Comparison of ENCODE assay signal across 8 cellular contexts in the genomic region with DNA sequence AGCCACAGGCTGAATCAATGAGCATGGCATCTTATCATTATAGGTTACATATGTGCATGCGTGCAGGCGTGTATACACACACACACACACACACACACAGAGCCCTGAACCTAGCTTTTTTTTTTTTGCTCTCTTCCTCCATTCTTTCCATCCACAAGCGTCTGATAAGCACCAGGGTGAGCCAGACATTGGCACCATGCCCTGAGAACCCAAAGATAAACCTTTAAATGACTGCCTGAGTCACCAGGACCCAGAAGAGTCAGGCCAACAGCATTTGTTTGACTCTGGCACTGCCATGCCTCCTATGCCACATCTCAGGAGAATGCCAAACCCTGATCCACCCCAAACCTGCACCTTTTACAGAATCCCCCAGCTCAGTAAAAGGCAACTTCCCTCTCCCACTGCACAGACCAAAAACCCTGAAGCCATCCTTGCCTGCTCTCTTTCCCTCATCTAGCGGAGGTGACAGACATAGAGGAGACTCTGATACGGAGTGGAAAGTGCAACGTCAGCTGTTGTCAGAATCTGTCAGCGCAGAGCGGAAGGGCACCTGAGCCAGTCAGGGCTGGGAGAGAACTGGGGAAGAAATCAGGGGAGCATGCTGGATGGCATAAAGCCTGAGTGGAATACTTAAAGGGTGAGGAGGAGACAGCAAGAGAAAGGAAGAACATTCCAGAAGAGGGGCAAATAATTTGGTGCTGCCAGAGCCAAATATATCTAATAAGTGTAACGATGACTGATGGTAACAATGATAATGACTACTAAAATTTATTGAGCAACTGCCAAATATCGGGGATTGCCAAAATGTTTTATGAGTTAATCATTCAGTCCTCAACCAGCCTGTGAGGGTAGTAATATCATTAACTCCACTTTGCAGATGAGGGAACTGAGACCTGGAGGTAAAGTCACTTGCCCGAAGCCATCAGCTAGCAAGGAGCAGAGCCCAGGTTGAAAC. TPM values are rescaled to one million over a fixed set of nuclear protein-coding genes. Genes with fewer than 3 reads are reported as not detected.
DNase-seq lines count a peak whose midpoint lies in the region; ATAC-seq and TF ChIP-seq lines count a peak whose summit lies in the region.

No MANE protein-coding gene starts in this region.

- ATAC-seq in CD4-positive, alpha-beta T cell (ENCODE audit: poor library complexity), result peak; percentile 12
- ATAC-seq in right cardiac atrium, result peak; percentile 35 to 54
- no peak for ATAC-seq in GM18520 (IDR thresholded peaks at IDR 0.05; ENCODE audit: unreplicated experiment)
- no peak for ATAC-seq in HG03342 (IDR thresholded peaks at IDR 0.05; ENCODE audit: unreplicated experiment)
- no peak for ATAC-seq in GM18517 (IDR thresholded peaks at IDR 0.05; ENCODE audit: unreplicated experiment)

- H3K27ac ChIP-seq in CD4-positive, alpha-beta T cell (ENCODE audit: low read depth, low read length), result peak overlapping the region; percentile 30
- H3K27ac ChIP-seq in right cardiac atrium (ENCODE audit: low read length), result peak overlapping the region; percentile 87

- H3K27me3 ChIP-seq in CD4-positive, alpha-beta T cell (ENCODE audit: control insufficient read depth, insufficient read depth, low read length), result no peaks in the 10 kb centered on the region
- no peaks in the 10 kb centered on the region for H3K27me3 ChIP-seq in right cardiac atrium (ENCODE audit: control insufficient read depth, insufficient read depth)

- intact Hi-C loops in CD4-positive, alpha-beta T cell (cut with DNase I, micrococcal nuclease), result loop anchor here (5.0 to 10.0 kb wide), 7 partner anchors 173 to 1493 kb away; a partner anchor contains a TSS
- intact Hi-C loops in activated T-helper 1 cell treated with anti-CD3 and anti-CD28 coated beads, Interleukin-12 subunit alpha, Interleukin-12 subunit beta, Interleukin-2, Interleukin-4 antibody, amounts not matched to agents 30 ng/mL and 10 ng/mL and 1 ng/mL, durations not matched to agents 14 hours and 24 hours and 36 hours (cut with micrococcal nuclease), result loop anchor here (5.0 to 10.0 kb wide), 6 partner anchors 193 to 418 kb away; a partner anchor contains a TSS
- intact Hi-C loops in right cardiac atrium (cut with DNase I), result no loop called here

- H3K27ac Mint-ChIP-seq in CD4-positive, alpha-beta T cell, result peak overlapping the region; percentile 70
- H3K27ac Mint-ChIP-seq in activated T-helper 1 cell treated with anti-CD3 and anti-CD28 coated beads, Interleukin-12 subunit alpha, Interleukin-12 subunit beta, Interleukin-2, Interleukin-4 antibody, amounts not matched to agents 30 ng/mL and 10 ng/mL and 1 ng/mL, durations not matched to agents 14 hours and 24 hours and 36 hours, result peak overlapping the region; percentile 62

- H3K27me3 Mint-ChIP-seq in CD4-positive, alpha-beta T cell, result no peaks in the 10 kb centered on the region
- H3K27me3 Mint-ChIP-seq in activated T-helper 1 cell treated with anti-CD3 and anti-CD28 coated beads, Interleukin-12 subunit alpha, Interleukin-12 subunit beta, Interleukin-2, Interleukin-4 antibody, amounts not matched to agents 30 ng/mL and 10 ng/mL and 1 ng/mL, durations not matched to agents 14 hours and 24 hours and 36 hours (ENCODE audit: insufficient read depth), result no peaks in the 10 kb centered on the region

- H3K4me3 Mint-ChIP-seq in CD4-positive, alpha-beta T cell, result peak overlapping the region; percentile 85
- H3K4me3 Mint-ChIP-seq in activated T-helper 1 cell treated with anti-CD3 and anti-CD28 coated beads, Interleukin-12 subunit alpha, Interleukin-12 subunit beta, Interleukin-2, Interleukin-4 antibody, amounts not matched to agents 30 ng/mL and 10 ng/mL and 1 ng/mL, durations not matched to agents 14 hours and 24 hours and 36 hours, result peak overlapping the region; percentile 82

- no peaks in the 10 kb centered on the region for H3K9me3 ChIP-seq in CD4-positive, alpha-beta T cell (ENCODE audit: control insufficient read depth, low read length)
- H3K9me3 ChIP-seq in right cardiac atrium (ENCODE audit: control insufficient read depth, low read length), result no peaks in the 10 kb centered on the region

- H3K36me3 Mint-ChIP-seq in CD4-positive, alpha-beta T cell (ENCODE audit: low read depth), result peaks cover 41% of the 10 kb centered on the region
- peaks cover 33% of the 10 kb centered on the region for H3K36me3 Mint-ChIP-seq in activated T-helper 1 cell treated with anti-CD3 and anti-CD28 coated beads, Interleukin-12 subunit alpha, Interleukin-12 subunit beta, Interleukin-2, Interleukin-4 antibody, amounts not matched to agents 30 ng/mL and 10 ng/mL and 1 ng/mL, durations not matched to agents 14 hours and 24 hours and 36 hours (ENCODE audit: low read depth)

- H3K4me1 ChIP-seq in right cardiac atrium (ENCODE audit: control insufficient read depth, insufficient read depth, low read length), result peaks cover 23% of the 10 kb centered on the region

- H3K9me3 Mint-ChIP-seq in CD4-positive, alpha-beta T cell, result no peaks in the 10 kb centered on the region
- no peaks in the 10 kb centered on the region for H3K9me3 Mint-ChIP-seq in activated T-helper 1 cell treated with anti-CD3 and anti-CD28 coated beads, Interleukin-12 subunit alpha, Interleukin-12 subunit beta, Interleukin-2, Interleukin-4 antibody, amounts not matched to agents 30 ng/mL and 10 ng/mL and 1 ng/mL, durations not matched to agents 14 hours and 24 hours and 36 hours

- CTCF ChIA-PET in CD4-positive, alpha-beta T cell (lab: Charles Lee), result interaction anchor here (0.9 to 1.3 kb wide), 3 partner anchors 12 to 414 kb away, joined by 3 to 4 read pairs (median 3); no protein-coding TSS in a partner anchor

- H3K4me1 Mint-ChIP-seq in CD4-positive, alpha-beta T cell (ENCODE audit: low read depth), result peaks cover 75% of the 10 kb centered on the region
- H3K4me1 Mint-ChIP-seq in activated T-helper 1 cell treated with anti-CD3 and anti-CD28 coated beads, Interleukin-12 subunit alpha, Interleukin-12 subunit beta, Interleukin-2, Interleukin-4 antibody, amounts not matched to agents 30 ng/mL and 10 ng/mL and 1 ng/mL, durations not matched to agents 14 hours and 24 hours and 36 hours (ENCODE audit: low read depth), result peaks cover 72% of the 10 kb centered on the region

- POLR2A ChIA-PET in CD4-positive, alpha-beta T cell (lab: Charles Lee), result interaction anchor here (0.9 to 4.5 kb wide), 3 partner anchors 117 to 424 kb away, joined by 3 to 36 read pairs (median 3); a partner anchor contains a TSS

- TF ChIP-seq CTCF in CD4-positive, alpha-beta T cell (IDR thresholded peaks at IDR 0.05), result no peak

- peak in 8 of 10 experiments; percentile 13 to 56 (median 38) for DNase-seq in CD4-positive, alpha-beta T cell
- DNase-seq in NCI-H2196 (lab: John Stamatoyannopoulos, UW; ENCODE audit: unreplicated experiment) (peak; percentile 86), right cardiac atrium (peak; percentile 78 to 80 (median 80))
- no peak for DNase-seq in activated T-helper 1 cell treated with anti-CD3 and anti-CD28 coated beads, Interleukin-12 subunit alpha, Interleukin-12 subunit beta, Interleukin-2, Interleukin-4 antibody, amounts not matched to agents 30 ng/mL and 10 ng/mL and 1 ng/mL, durations not matched to agents 14 hours and 24 hours and 36 hours (ENCODE audit: low spot score)
- peak; percentile 28 to 68 for DNase-seq in stimulated activated CD4-positive, alpha-beta T cell treated with anti-CD3 and anti-CD28 coated beads, Interleukin-4, amount 100 ng/mL, for 4 hours

- 63% methylated on average over 11 of the region's 11 CpGs for WGBS in right cardiac atrium

- no peak overlapping the region for H3K4me3 ChIP-seq in right cardiac atrium (ENCODE audit: low read length)

RNA-seq across cellular contexts. Expression of a gene that starts 3.2 kb away (rescaled TPM):
- 10 to 100 TPM; 76.7 to 78.5 TPM for total RNA-seq in CD4-positive, alpha-beta T cell
- total RNA-seq in activated T-helper 1 cell treated with anti-CD3 and anti-CD28 coated beads, Interleukin-12 subunit alpha, Interleukin-12 subunit beta, Interleukin-2, Interleukin-4 antibody, amounts not matched to agents 30 ng/mL and 10 ng/mL and 1 ng/mL, durations not matched to agents 14 hours and 24 hours and 36 hours, result 62.0 and 63.7 TPM in 2 replicates
- total RNA-seq in right cardiac atrium, result 10 to 100 TPM in 3 of 4 donors, 1 to 10 TPM in 1; 9.9 to 21.6 (median 11.3) TPM
- polyA plus RNA-seq in right cardiac atrium, result 9.4 TPM

Comparison
In these comparisons a context has a peak if more than half of its experiments do, and no peak if none do; other contexts are left out.
1. ATAC-seq: peak in CD4-positive, alpha-beta T cell (single experiment) and right cardiac atrium (2 of 2); none in GM18520 (single experiment), HG03342 (single experiment) and GM18517 (single experiment).
2. intact Hi-C loops: an anchor here in CD4-positive, alpha-beta T cell (5.0 to 10.0 kb wide) and activated T-helper 1 cell treated with anti-CD3 and anti-CD28 coated beads, Interleukin-12 subunit alpha, Interleukin-12 subunit beta, Interleukin-2, Interleukin-4 antibody, amounts not matched to agents 30 ng/mL and 10 ng/mL and 1 ng/mL, durations not matched to agents 14 hours and 24 hours and 36 hours (5.0 to 10.0 kb wide); none called in right cardiac atrium.